Comparison of ENCODE assay signal across 9 cellular contexts in genomic region chr1:231162300-231162969, GRCh38. TPM values are rescaled to one million over a fixed set of nuclear protein-coding genes. Genes with fewer than 3 reads are reported as not detected.
DNase-seq lines count a peak whose midpoint lies in the region; ATAC-seq and TF ChIP-seq lines count a peak whose summit lies in the region.
"Had no signal": no experiment of that assay in that cellular context is flagged by ENCODE, and none has a peak within 500 bp of the region (broad histone marks: within the 10 kb centered on the region; RNA-seq: fewer than 3 reads in every experiment).

No MANE protein-coding gene starts in this region.

- peak; percentile 44 for DNase-seq in DMS79 treated with DMSO at 0.1 percent for 48 hours (lab: John Stamatoyannopoulos, UW)
- no peak for DNase-seq in DMS79 (lab: John Stamatoyannopoulos, UW)
- DNase-seq in NCI-H510A (lab: John Stamatoyannopoulos, UW) = peak; percentile 52
- peak; percentile 46 for DNase-seq in astrocyte of the spinal cord (ENCODE audit: low read depth, low spot score)
- DNase-seq in iris pigment epithelial cell (ENCODE audit: low read depth) = peak; percentile 59
- DNase-seq in stimulated activated CD4-positive, alpha-beta T cell treated with anti-CD3 and anti-CD28 coated beads, Interleukin-2, amount 100 ng/mL, for 24 hours = peak; percentile 30 to 54
- DNase-seq in mesenteric fat pad (ENCODE audit: low spot score) = no peak

- peak overlapping the region; percentile 41 for H3K4me3 ChIP-seq in astrocyte of the spinal cord (ENCODE audit: low read depth, low read length)

- TF ChIP-seq CTCF in astrocyte of the spinal cord (IDR thresholded peaks at IDR 0.05; ENCODE audit: low read depth, low read length) = no peak

- no peak for ATAC-seq in HG02623 (IDR thresholded peaks at IDR 0.05; ENCODE audit: unreplicated experiment)

- in situ Hi-C loops in astrocyte of the spinal cord (cut with HindIII; ENCODE audit: low sequenced_read_pairs) = no loop called here

RNA-seq across cellular contexts. Expression of gene TRIM67, which starts 0.6 kb away (rescaled TPM):
- total RNA-seq in mesenteric fat pad = 0.22 TPM
- total RNA-seq: T-helper 2 cell treated with Interferon-gamma antibody and Interleukin-4, amounts not matched to agents 100 ng/mL and 5 ng/mL, for 36 hours had no signal

Comparison
In these comparisons a context has a peak if more than half of its experiments do, and no peak if none do; other contexts are left out.
1. DNase-seq: peak in DMS79 treated with DMSO at 0.1 percent for 48 hours (single experiment), NCI-H510A (single experiment), astrocyte of the spinal cord (single experiment), iris pigment epithelial cell (single experiment) and stimulated activated CD4-positive, alpha-beta T cell treated with anti-CD3 and anti-CD28 coated beads, Interleukin-2, amount 100 ng/mL, for 24 hours (2 of 2); none in DMS79 (single experiment) and mesenteric fat pad (single experiment).